Comparison of ENCODE assay signal across 23 cellular contexts in genomic region chr9:109806506-109807115, GRCh38. TPM values are rescaled to one million over a fixed set of nuclear protein-coding genes. Genes with fewer than 3 reads are reported as not detected.
DNase-seq lines count a peak whose midpoint lies in the region; ATAC-seq and TF ChIP-seq lines count a peak whose summit lies in the region.
"Had no signal": no experiment of that assay in that cellular context is flagged by ENCODE, and none has a peak within 500 bp of the region (broad histone marks: within the 10 kb centered on the region; RNA-seq: fewer than 3 reads in every experiment).

No MANE protein-coding gene starts in this region.

- H3K4me1 Mint-ChIP-seq in activated naive CD4-positive, alpha-beta T cell treated with anti-CD3 and anti-CD28 coated beads, Interleukin-2, amount 10 ng/mL, durations not matched to agents 7 days and 5 days, result no peaks in the 10 kb centered on the region
- H3K4me1 Mint-ChIP-seq: activated B cell treated with CpG ODN at 0.5 μM for 24 hours, T-cell had no signal

- no peak for TF ChIP-seq CTCF in choroid plexus epithelial cell (conservative IDR thresholded peaks at IDR 0.05; ENCODE audit: low read depth, low read length)
- TF ChIP-seq CTCF in right atrium auricular region (IDR thresholded peaks at IDR 0.05), result no peak

- H3K9me3 ChIP-seq in right atrium auricular region, result no peaks in the 10 kb centered on the region
- H3K9me3 ChIP-seq: colonic mucosa, HAP-1, mucosa of descending colon, pancreas, thyroid gland had no signal

- no peak for ATAC-seq in HG03108 (IDR thresholded peaks at IDR 0.05; ENCODE audit: unreplicated experiment)
- ATAC-seq: mucosa of descending colon, Panc1, T-cell had no signal

- no peaks in the 10 kb centered on the region for H3K36me3 Mint-ChIP-seq in activated naive CD4-positive, alpha-beta T cell treated with anti-CD3 and anti-CD28 coated beads, Interleukin-2, amount 10 ng/mL, durations not matched to agents 7 days and 5 days
- H3K36me3 Mint-ChIP-seq: activated naive CD8-positive, alpha-beta T cell; T-cell had no signal

- no peak overlapping the region for H3K27ac Mint-ChIP-seq in activated naive CD4-positive, alpha-beta T cell treated with anti-CD3 and anti-CD28 coated beads, Interleukin-2, amount 10 ng/mL, durations not matched to agents 7 days and 5 days
- H3K27ac Mint-ChIP-seq: activated B cell treated with CpG ODN at 0.5 μM for 24 hours; activated naive CD8-positive, alpha-beta T cell; T-cell had no signal

- CTCF ChIA-PET in activated naive CD4-positive, alpha-beta T cell treated with anti-CD3 and anti-CD28 coated beads, Interleukin-2, amount 10 ng/mL, durations not matched to agents 7 days and 5 days (lab: Charles Lee), result interaction anchor here (0.7 to 1.2 kb wide), 3 partner anchors 10 to 816 kb away, joined by 3 to 5 read pairs (median 3); no protein-coding TSS in a partner anchor

- no peaks in the 10 kb centered on the region for H3K36me3 ChIP-seq in right atrium auricular region
- H3K36me3 ChIP-seq: colonic mucosa, HAP-1, pancreas, thyroid gland had no signal

- no peak overlapping the region for H3K4me3 Mint-ChIP-seq in activated naive CD4-positive, alpha-beta T cell treated with anti-CD3 and anti-CD28 coated beads, Interleukin-2, amount 10 ng/mL, durations not matched to agents 7 days and 5 days
- H3K4me3 Mint-ChIP-seq: activated B cell treated with CpG ODN at 0.5 μM for 24 hours; activated naive CD8-positive, alpha-beta T cell; T-cell had no signal

- H3K9me3 Mint-ChIP-seq in activated naive CD4-positive, alpha-beta T cell treated with anti-CD3 and anti-CD28 coated beads, Interleukin-2, amount 10 ng/mL, durations not matched to agents 7 days and 5 days, result peaks cover 4% of the 10 kb centered on the region

- peak; percentile 65 for DNase-seq in LHCN-M2 (ENCODE audit: low read depth)
- peak; percentile 58 for DNase-seq in choroid plexus epithelial cell (ENCODE audit: low read depth)
- no peak for DNase-seq in right atrium auricular region (ENCODE audit: low spot score)
- DNase-seq in stromal cell of bone marrow (ENCODE audit: low read depth), result peak; percentile 64
- no peak for DNase-seq in activated naive CD4-positive, alpha-beta T cell treated with anti-CD3 and anti-CD28 coated beads, Interleukin-2, amount 10 ng/mL, durations not matched to agents 7 days and 5 days
- no peak for DNase-seq in pons (ENCODE audit: low spot score)
- DNase-seq in amygdala (lab: John Stamatoyannopoulos, UW), result no peak
- DNase-seq: activated B cell treated with CpG ODN at 0.5 μM for 24 hours, C1 segment of cervical spinal cord, colonic mucosa, DND-41, erythroblast, KG1, mucosa of descending colon, NCI-H187, NCI-H69, pancreas, T-cell, thyroid gland had no signal

- H3K27ac ChIP-seq in right atrium auricular region, result peak overlapping the region; percentile 66
- H3K27ac ChIP-seq: colonic mucosa, pancreas, thyroid gland had no signal

- peaks cover 0 to 44% of the 10 kb centered on the region in 2 donors for H3K4me1 ChIP-seq in right atrium auricular region
- H3K4me1 ChIP-seq: colonic mucosa, HAP-1, pancreas had no signal

- H3K4me3 ChIP-seq in choroid plexus epithelial cell (ENCODE audit: low read depth, low read length) (no peak overlapping the region), right atrium auricular region (no peak overlapping the region)
- H3K4me3 ChIP-seq: colonic mucosa, HAP-1, mucosa of descending colon, pancreas, thyroid gland had no signal

- no peaks in the 10 kb centered on the region for H3K27me3 ChIP-seq in right atrium auricular region
- H3K27me3 ChIP-seq: colonic mucosa, pancreas, thyroid gland had no signal

- H3K27me3 Mint-ChIP-seq in activated naive CD4-positive, alpha-beta T cell treated with anti-CD3 and anti-CD28 coated beads, Interleukin-2, amount 10 ng/mL, durations not matched to agents 7 days and 5 days, result peaks cover 26% of the 10 kb centered on the region

RNA-seq across cellular contexts. Expression of gene PALM2AKAP2, which starts 26.6 kb away (rescaled TPM):
- total RNA-seq in LHCN-M2 (2014; rRNA removed), result 15.8 and 16.5 TPM in 2 replicates
- polyA plus RNA-seq in LHCN-M2 (2012), result 10.6 TPM
- total RNA-seq in right atrium auricular region, result 10 to 100 TPM; 56.6 to 61.1 TPM
- total RNA-seq: activated B cell treated with CpG ODN at 0.5 μM for 24 hours, T-cell had no signal

Comparison
In these comparisons a context has a peak if more than half of its experiments do, and no peak if none do; other contexts are left out.
1. DNase-seq: peak in LHCN-M2 (single experiment), choroid plexus epithelial cell (single experiment) and stromal cell of bone marrow (single experiment); none in right atrium auricular region (single experiment), activated naive CD4-positive, alpha-beta T cell treated with anti-CD3 and anti-CD28 coated beads, Interleukin-2, amount 10 ng/mL, durations not matched to agents 7 days and 5 days (single experiment), pons (single experiment) and amygdala (0 of 56).